In the genomic region with DNA sequence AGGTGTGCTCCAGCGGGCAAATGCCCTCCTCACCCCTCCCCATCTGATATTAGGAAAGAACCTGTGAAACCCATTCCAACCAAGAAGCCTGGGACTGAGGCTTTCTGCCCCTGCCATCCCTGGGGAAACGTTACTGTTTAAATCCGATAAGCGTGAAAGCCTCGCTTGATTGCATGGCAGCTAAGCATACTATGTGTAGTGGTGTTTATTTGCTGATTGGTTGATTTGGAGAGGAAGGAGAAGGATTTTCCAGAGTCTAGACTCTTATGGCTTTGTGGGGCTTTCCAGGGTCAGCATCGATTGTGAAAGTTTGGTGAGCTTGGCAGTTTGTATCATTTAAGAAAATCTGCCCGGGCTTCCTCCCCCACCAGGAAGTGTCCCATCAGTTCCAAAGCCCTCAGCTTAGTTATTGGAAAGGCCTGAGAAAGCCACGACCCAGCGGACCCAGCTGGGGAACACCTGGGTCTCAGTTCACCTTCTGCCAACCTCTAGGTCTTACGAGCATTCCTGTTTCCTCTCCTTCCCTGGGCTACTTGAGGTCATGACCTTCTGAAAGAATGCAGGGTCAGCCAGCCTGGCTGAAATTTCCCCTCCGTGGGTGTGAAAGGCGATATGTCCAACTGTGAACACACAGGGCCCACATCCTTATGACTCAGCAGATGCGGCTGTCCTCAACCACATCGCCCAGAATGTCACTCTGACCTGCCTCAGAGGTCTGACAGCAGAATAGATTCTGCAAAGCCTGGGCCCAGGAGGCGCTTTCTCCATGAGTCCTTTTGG, we compare ENCODE assay signal across 1 cellular context.
A peak's percentile ranks its signal among the peaks of the same experiment; 100 is the strongest.
TF ChIP-seq lines count a peak whose summit lies in the region.

No MANE protein-coding gene starts in this region.

TF ChIP-seq in K562, 482 proteins besides CTCF, POLR2A, EP300 and RAD21 (continued from another document and continues in another):
- TF ChIP-seq RBM14 (IDR thresholded peaks at IDR 0.05; ENCODE audit: borderline replicate concordance, insufficient read depth, low read depth, low read length) (no peak), KDM5B (IDR thresholded peaks at IDR 0.05; ENCODE audit: insufficient replicate concordance, low read depth, low read length) (peak; percentile 10), ZNF253 (CRISPR knock-in tag; conservative IDR thresholded peaks at IDR 0.05) (no peak), ZNF778 (CRISPR knock-in tag; IDR thresholded peaks at IDR 0.05) (no peak), ZNF785 (CRISPR knock-in tag; IDR thresholded peaks at IDR 0.05) (no peak), ZNF12 (CRISPR knock-in tag; IDR thresholded peaks at IDR 0.05) (0 out of 2 replicates have a peak, but pooled peaks have one; percentile 19), GATA2 (CRISPR knock-in tag; IDR thresholded peaks at IDR 0.05) (no peak), HDAC1 (IDR thresholded peaks at IDR 0.05) (no peak), HDAC2 (IDR thresholded peaks at IDR 0.05) (peak; percentile 86), CAMTA2 (CRISPR knock-in tag; conservative IDR thresholded peaks at IDR 0.05) (no peak), SLC30A9 (CRISPR knock-in tag; IDR thresholded peaks at IDR 0.05) (no peak), KLF16 (IDR thresholded peaks at IDR 0.05) (peak; percentile 69; the same call in 1 of the 2 replicates), ZKSCAN8 (CRISPR knock-in tag; IDR thresholded peaks at IDR 0.05) (no peak; the same call in 1 of the 2 replicates), ZNF384 (IDR thresholded peaks at IDR 0.05; ENCODE audit: low read depth, low read length) (0 out of 2 replicates have a peak, but pooled peaks have one; percentile 8), ZNF263 (CRISPR knock-in tag; IDR thresholded peaks at IDR 0.05; ENCODE audit: borderline replicate concordance) (no peak), FOS (IDR thresholded peaks at IDR 0.05; ENCODE audit: extremely low read depth, insufficient read length) (no peak), ZFX (CRISPR knock-in tag; IDR thresholded peaks at IDR 0.05) (peak; percentile 54), PHB2 (IDR thresholded peaks at IDR 0.05; ENCODE audit: low read depth) (no peak), NBN (IDR thresholded peaks at IDR 0.05; ENCODE audit: low read depth) (no peak), ZBED1 (IDR thresholded peaks at IDR 0.05) (0 out of 2 replicates have a peak, but pooled peaks have one; percentile 47), POLR2H (tag; IDR thresholded peaks at IDR 0.05; ENCODE audit: low read depth) (peak; percentile 66; the same call in 1 of the 2 replicates), HDAC8 (tag; IDR thresholded peaks at IDR 0.05) (no peak), FOSL1 (tag; conservative IDR thresholded peaks at IDR 0.05) (peak; percentile 93), RBFOX2 (IDR thresholded peaks at IDR 0.05; ENCODE audit: low read depth, low read length) (peak; percentile 42; the same call in 1 of the 2 replicates), PHF8 (IDR thresholded peaks at IDR 0.05; ENCODE audit: borderline replicate concordance, low read length) (peak; percentile 30; the same call in 1 of the 2 replicates), CXXC5 (CRISPR knock-in tag; IDR thresholded peaks at IDR 0.05) (peak; percentile 41), ADNP (tag; IDR thresholded peaks at IDR 0.05) (0 out of 2 replicates have a peak, but pooled peaks have one; percentile 24), ZNF165 (CRISPR knock-in tag; IDR thresholded peaks at IDR 0.05; ENCODE audit: borderline replicate concordance) (no peak), CEBPG (CRISPR knock-in tag; IDR thresholded peaks at IDR 0.05) (no peak), CEBPG (tag; conservative IDR thresholded peaks at IDR 0.05 in 1 of 2, IDR thresholded peaks at IDR 0.05 in 1 of 2) (peak; percentile 34 to 64; a peak in 2 of 4 replicates), L3MBTL2 (IDR thresholded peaks at IDR 0.05) (peak; percentile 70), ZNF143 (CRISPR knock-in tag; IDR thresholded peaks at IDR 0.05) (no peak; the same call in 1 of the 2 replicates), CBFA2T3 (IDR thresholded peaks at IDR 0.05) (peak; percentile 78), XRCC4 (IDR thresholded peaks at IDR 0.05; ENCODE audit: extremely low read depth, insufficient read depth, insufficient read length) (no peak), PHTF2 (CRISPR knock-in tag; IDR thresholded peaks at IDR 0.05) (no peak), GTF2E2 (tag; IDR thresholded peaks at IDR 0.05) (no peak), NFXL1 (CRISPR knock-in tag; IDR thresholded peaks at IDR 0.05) (no peak), ILF3 (IDR thresholded peaks at IDR 0.05; ENCODE audit: borderline replicate concordance) (no peak), RBM17 (IDR thresholded peaks at IDR 0.05; ENCODE audit: borderline replicate concordance, low read depth, low read length) (no peak), TGIF2 (CRISPR knock-in tag; IDR thresholded peaks at IDR 0.05) (no peak), ZNF644 (tag; IDR thresholded peaks at IDR 0.05; ENCODE audit: low read depth) (peak; percentile 73; the same call in 1 of the 2 replicates), JUND (IDR thresholded peaks at IDR 0.05; ENCODE audit: borderline replicate concordance, low read depth, low read length) (peak; percentile 92), JUND (tag; IDR thresholded peaks at IDR 0.05; ENCODE audit: borderline replicate concordance, low read depth, low read length) (peak; percentile 93; the same call in 2 of the 3 replicates), BCOR (IDR thresholded peaks at IDR 0.05) (no peak), ZNF232 (CRISPR knock-in tag; IDR thresholded peaks at IDR 0.05) (no peak), KDM2B (CRISPR knock-in tag; IDR thresholded peaks at IDR 0.05) (no peak), HNRNPK (IDR thresholded peaks at IDR 0.05; ENCODE audit: low read depth, low read length, poor library complexity, severe bottlenecking) (no peak), TOE1 (IDR thresholded peaks at IDR 0.05; ENCODE audit: borderline replicate concordance) (no peak), TOE1 (CRISPR knock-in tag; IDR thresholded peaks at IDR 0.05; ENCODE audit: borderline replicate concordance, low read depth) (no peak), ZNF41 (CRISPR knock-in tag; conservative IDR thresholded peaks at IDR 0.05) (peak; percentile 65; the same call in 1 of the 2 replicates), ZFPM2 (CRISPR knock-in tag; IDR thresholded peaks at IDR 0.05) (no peak), ZNF583 (CRISPR knock-in tag; IDR thresholded peaks at IDR 0.05) (peak; percentile 75; the same call in 1 of the 2 replicates), NCOR1 (IDR thresholded peaks at IDR 0.05) (peak; percentile 81), TBP (optimal IDR thresholded peaks at IDR 0.05; ENCODE audit: low read depth, low read length) (peak; percentile 23), POLR2G (IDR thresholded peaks at IDR 0.05; ENCODE audit: low read depth, low read length) (no peak), WHSC1 (IDR thresholded peaks at IDR 0.05; ENCODE audit: low read length) (no peak), ZNF764 (CRISPR knock-in tag; IDR thresholded peaks at IDR 0.05; ENCODE audit: low read depth) (no peak), HNRNPH1 (optimal IDR thresholded peaks at IDR 0.05; ENCODE audit: low read depth, low read length) (no peak)
- TF ChIP-seq, protein P1, sequence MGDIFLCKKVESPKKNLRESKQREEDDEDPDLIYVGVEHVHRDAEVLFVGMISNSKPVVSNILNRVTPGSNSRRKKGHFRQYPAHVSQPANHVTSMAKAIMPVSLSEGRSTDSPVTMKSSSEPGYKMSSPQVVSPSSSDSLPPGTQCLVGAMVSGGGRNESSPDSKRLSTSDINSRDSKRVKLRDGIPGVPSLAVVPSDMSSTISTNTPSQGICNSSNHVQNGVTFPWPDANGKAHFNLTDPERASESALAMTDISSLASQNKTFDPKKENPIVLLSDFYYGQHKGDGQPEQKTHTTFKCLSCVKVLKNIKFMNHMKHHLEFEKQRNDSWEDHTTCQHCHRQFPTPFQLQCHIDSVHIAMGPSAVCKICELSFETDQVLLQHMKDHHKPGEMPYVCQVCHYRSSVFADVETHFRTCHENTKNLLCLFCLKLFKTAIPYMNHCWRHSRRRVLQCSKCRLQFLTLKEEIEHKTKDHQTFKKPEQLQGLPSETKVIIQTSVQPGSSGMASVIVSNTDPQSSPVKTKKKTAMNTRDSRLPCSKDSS (IDR thresholded peaks at IDR 0.05; ENCODE audit: low read depth, partially characterized antibody), result no peak
- TF ChIP-seq, protein P2, sequence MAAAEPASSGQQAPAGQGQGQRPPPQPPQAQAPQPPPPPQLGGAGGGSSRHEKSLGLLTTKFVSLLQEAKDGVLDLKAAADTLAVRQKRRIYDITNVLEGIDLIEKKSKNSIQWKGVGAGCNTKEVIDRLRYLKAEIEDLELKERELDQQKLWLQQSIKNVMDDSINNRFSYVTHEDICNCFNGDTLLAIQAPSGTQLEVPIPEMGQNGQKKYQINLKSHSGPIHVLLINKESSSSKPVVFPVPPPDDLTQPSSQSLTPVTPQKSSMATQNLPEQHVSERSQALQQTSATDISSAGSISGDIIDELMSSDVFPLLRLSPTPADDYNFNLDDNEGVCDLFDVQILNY (CRISPR knock-in tag; IDR thresholded peaks at IDR 0.05), result no peak
- TF ChIP-seq, protein P3, sequence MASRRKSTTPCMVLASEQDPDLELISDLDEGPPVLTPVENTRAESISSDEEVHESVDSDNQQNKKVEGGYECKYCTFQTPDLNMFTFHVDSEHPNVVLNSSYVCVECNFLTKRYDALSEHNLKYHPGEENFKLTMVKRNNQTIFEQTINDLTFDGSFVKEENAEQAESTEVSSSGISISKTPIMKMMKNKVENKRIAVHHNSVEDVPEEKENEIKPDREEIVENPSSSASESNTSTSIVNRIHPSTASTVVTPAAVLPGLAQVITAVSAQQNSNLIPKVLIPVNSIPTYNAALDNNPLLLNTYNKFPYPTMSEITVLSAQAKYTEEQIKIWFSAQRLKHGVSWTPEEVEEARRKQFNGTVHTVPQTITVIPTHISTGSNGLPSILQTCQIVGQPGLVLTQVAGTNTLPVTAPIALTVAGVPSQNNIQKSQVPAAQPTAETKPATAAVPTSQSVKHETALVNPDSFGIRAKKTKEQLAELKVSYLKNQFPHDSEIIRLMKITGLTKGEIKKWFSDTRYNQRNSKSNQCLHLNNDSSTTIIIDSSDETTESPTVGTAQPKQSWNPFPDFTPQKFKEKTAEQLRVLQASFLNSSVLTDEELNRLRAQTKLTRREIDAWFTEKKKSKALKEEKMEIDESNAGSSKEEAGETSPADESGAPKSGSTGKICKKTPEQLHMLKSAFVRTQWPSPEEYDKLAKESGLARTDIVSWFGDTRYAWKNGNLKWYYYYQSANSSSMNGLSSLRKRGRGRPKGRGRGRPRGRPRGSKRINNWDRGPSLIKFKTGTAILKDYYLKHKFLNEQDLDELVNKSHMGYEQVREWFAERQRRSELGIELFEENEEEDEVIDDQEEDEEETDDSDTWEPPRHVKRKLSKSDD (conservative IDR thresholded peaks at IDR 0.05; ENCODE audit: low read length), result no peak
- TF ChIP-seq, protein P4, sequence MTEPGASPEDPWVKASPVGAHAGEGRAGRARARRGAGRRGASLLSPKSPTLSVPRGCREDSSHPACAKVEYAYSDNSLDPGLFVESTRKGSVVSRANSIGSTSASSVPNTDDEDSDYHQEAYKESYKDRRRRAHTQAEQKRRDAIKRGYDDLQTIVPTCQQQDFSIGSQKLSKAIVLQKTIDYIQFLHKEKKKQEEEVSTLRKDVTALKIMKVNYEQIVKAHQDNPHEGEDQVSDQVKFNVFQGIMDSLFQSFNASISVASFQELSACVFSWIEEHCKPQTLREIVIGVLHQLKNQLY (CRISPR knock-in tag; conservative IDR thresholded peaks at IDR 0.05), result no peak
- TF ChIP-seq, protein P5, sequence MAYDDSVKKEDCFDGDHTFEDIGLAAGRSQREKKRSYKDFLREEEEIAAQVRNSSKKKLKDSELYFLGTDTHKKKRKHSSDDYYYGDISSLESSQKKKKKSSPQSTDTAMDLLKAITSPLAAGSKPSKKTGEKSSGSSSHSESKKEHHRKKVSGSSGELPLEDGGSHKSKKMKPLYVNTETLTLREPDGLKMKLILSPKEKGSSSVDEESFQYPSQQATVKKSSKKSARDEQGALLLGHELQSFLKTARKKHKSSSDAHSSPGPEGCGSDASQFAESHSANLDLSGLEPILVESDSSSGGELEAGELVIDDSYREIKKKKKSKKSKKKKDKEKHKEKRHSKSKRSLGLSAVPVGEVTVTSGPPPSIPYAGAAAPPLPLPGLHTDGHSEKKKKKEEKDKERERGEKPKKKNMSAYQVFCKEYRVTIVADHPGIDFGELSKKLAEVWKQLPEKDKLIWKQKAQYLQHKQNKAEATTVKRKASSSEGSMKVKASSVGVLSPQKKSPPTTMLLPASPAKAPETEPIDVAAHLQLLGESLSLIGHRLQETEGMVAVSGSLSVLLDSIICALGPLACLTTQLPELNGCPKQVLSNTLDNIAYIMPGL (CRISPR knock-in tag; IDR thresholded peaks at IDR 0.05), result no peak
- TF ChIP-seq, protein P6, sequence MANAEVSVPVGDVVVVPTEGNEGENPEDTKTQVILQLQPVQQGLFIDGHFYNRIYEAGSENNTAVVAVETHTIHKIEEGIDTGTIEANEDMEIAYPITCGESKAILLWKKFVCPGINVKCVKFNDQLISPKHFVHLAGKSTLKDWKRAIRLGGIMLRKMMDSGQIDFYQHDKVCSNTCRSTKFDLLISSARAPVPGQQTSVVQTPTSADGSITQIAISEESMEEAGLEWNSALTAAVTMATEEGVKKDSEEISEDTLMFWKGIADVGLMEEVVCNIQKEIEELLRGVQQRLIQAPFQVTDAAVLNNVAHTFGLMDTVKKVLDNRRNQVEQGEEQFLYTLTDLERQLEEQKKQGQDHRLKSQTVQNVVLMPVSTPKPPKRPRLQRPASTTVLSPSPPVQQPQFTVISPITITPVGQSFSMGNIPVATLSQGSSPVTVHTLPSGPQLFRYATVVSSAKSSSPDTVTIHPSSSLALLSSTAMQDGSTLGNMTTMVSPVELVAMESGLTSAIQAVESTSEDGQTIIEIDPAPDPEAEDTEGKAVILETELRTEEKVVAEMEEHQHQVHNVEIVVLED (CRISPR knock-in tag; IDR thresholded peaks at IDR 0.05), result no peak; the same call in 1 of the 2 replicates
- TF ChIP-seq, protein P7, sequence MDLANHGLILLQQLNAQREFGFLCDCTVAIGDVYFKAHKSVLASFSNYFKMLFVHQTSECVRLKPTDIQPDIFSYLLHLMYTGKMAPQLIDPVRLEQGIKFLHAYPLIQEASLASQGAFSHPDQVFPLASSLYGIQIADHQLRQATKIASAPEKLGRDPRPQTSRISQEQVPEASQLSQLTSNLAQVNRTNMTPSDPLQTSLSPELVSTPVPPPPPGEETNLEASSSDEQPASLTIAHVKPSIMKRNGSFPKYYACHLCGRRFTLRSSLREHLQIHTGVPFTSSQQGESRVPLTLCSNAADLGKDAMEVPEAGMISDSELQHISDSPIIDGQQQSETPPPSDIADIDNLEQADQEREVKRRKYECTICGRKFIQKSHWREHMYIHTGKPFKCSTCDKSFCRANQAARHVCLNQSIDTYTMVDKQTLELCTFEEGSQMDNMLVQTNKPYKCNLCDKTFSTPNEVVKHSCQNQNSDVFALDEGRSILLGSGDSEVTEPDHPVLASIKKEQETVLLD (IDR thresholded peaks at IDR 0.05), result no peak
- TF ChIP-seq, protein P8, sequence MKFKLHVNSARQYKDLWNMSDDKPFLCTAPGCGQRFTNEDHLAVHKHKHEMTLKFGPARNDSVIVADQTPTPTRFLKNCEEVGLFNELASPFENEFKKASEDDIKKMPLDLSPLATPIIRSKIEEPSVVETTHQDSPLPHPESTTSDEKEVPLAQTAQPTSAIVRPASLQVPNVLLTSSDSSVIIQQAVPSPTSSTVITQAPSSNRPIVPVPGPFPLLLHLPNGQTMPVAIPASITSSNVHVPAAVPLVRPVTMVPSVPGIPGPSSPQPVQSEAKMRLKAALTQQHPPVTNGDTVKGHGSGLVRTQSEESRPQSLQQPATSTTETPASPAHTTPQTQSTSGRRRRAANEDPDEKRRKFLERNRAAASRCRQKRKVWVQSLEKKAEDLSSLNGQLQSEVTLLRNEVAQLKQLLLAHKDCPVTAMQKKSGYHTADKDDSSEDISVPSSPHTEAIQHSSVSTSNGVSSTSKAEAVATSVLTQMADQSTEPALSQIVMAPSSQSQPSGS (CRISPR knock-in tag; IDR thresholded peaks at IDR 0.05), result no peak
